Comparison of ENCODE assay signal across 13 cellular contexts in genomic region chr1:223873044-223873443, GRCh38. TPM values are rescaled to one million over a fixed set of nuclear protein-coding genes. Genes with fewer than 3 reads are reported as not detected.
DNase-seq lines count a peak whose midpoint lies in the region; ATAC-seq, FAIRE-seq and TF ChIP-seq lines count a peak whose summit lies in the region.
"Had no signal": no experiment of that assay in that cellular context is flagged by ENCODE, and none has a peak within 500 bp of the region (broad histone marks: within the 10 kb centered on the region; RNA-seq: fewer than 3 reads in every experiment).

No MANE protein-coding gene starts in this region.

- H2AFZ ChIP-seq in K562 (ENCODE audit: low read depth, low read length), result no peak overlapping the region
- H2AFZ ChIP-seq in smooth muscle cell (ENCODE audit: low read depth), result no peak overlapping the region

- intact Hi-C loops in K562 (cut with micrococcal nuclease), result no loop called here

- peaks cover 12% of the 10 kb centered on the region for H3F3A ChIP-seq in smooth muscle cell (ENCODE audit: low read depth)

- CTCF ChIA-PET in K562 (lab: Yijun Ruan, JAX; ENCODE audit: low intra/inter-chr PET ratio), result no interaction called here

- peaks cover 9 to 22% of the 10 kb centered on the region in 2 experiments; a peak in 3 of 5 replicates for H3K4me1 ChIP-seq in K562 (replicated peaks in 1 of 2; ENCODE audit: control insufficient read depth in 2 of 2, insufficient read depth in 2 of 2, low read length in 2 of 2)
- peaks cover 6% of the 10 kb centered on the region for H3K4me1 ChIP-seq in smooth muscle cell (ENCODE audit: low read depth)
- H3K4me1 ChIP-seq: SJCRH30 had no signal

- FAIRE-seq in K562 (lab: Jason Lieb, UNC), result peak; percentile 56
- FAIRE-seq: D721Med had no signal

- no peak for TF ChIP-seq RAD21 in K562 (CRISPR knock-in tag; conservative IDR thresholded peaks at IDR 0.05 in 1 of 2, IDR thresholded peaks at IDR 0.05 in 1 of 2)

- H3K27me3 ChIP-seq in K562 (ENCODE audit: control insufficient read depth in 2 of 2, insufficient read depth in 2 of 2, low read length in 2 of 2) (no peaks in the 10 kb centered on the region), smooth muscle cell (ENCODE audit: low read depth) (no peaks in the 10 kb centered on the region)
- H3K27me3 ChIP-seq: SJCRH30 had no signal

- no peak for TF ChIP-seq POLR2A in K562 (conservative IDR thresholded peaks at IDR 0.05)

- H4K20me1 ChIP-seq in K562 (replicated peaks; ENCODE audit: control insufficient read depth, insufficient read depth, low read length) (no peaks in the 10 kb centered on the region), smooth muscle cell (ENCODE audit: low read depth) (no peaks in the 10 kb centered on the region)

- H3K9me3 ChIP-seq in K562 (replicated peaks; ENCODE audit: control insufficient read depth, insufficient read depth, low read depth, low read length), result peaks cover 14% of the 10 kb centered on the region
- H3K9me3 ChIP-seq in smooth muscle cell (replicated peaks; ENCODE audit: low read depth), result no peaks in the 10 kb centered on the region

- ATAC-seq in K562, result peak; percentile 65
- no peak for ATAC-seq in GM21529 (IDR thresholded peaks at IDR 0.05; ENCODE audit: unreplicated experiment)

- no peak overlapping the region for H3K4me3 ChIP-seq in K562
- no peak overlapping the region for H3K4me3 ChIP-seq in smooth muscle cell
- H3K4me3 ChIP-seq: SJCRH30 had no signal

- peak; percentile 72; the same call in 1 of the 2 replicates for TF ChIP-seq EP300 in K562 (IDR thresholded peaks at IDR 0.05; ENCODE audit: low read length)

- in situ Hi-C loops in K562 (cut with MboI), result no loop called here

- H3K79me2 ChIP-seq in K562 (ENCODE audit: control insufficient read depth, insufficient read depth, low read length), result no peaks in the 10 kb centered on the region
- no peaks in the 10 kb centered on the region for H3K79me2 ChIP-seq in smooth muscle cell (ENCODE audit: low read depth)

- H3K4me2 ChIP-seq in K562 (ENCODE audit: insufficient read depth, low read length) (no peak overlapping the region), smooth muscle cell (no peak overlapping the region)

- POLR2A ChIA-PET in K562 (lab: Yijun Ruan, JAX), result interaction anchor here (0.6 kb wide), 1 partner anchor 280 kb away, joined by 3 read pairs; no protein-coding TSS in a partner anchor

- 11% methylated on average over 5 of the region's 5 CpGs for WGBS in K562 (ENCODE audit: insufficient coverage, low coverage, missing lambda C conversion rate)
- WGBS in smooth muscle cell (ENCODE audit: low lambda C conversion rate), result 85% methylated on average over 5 of the region's 5 CpGs

- DNase-seq in ELR (ENCODE audit: low read depth) (peak; percentile 42), OCI-M1 (lab: John Stamatoyannopoulos, UW) (peak; percentile 54), K562 (ENCODE audit: extremely low read depth in 1 of 4, low spot score in 3 of 4) (peak in 2 of 4 experiments; percentile 45 to 75), smooth muscle cell (lab: John Stamatoyannopoulos, UW; ENCODE audit: unreplicated experiment) (no peak), NCI-H2107 treated with DMSO at 0.1 percent for 48 hours (lab: John Stamatoyannopoulos, UW; ENCODE audit: unreplicated experiment) (no peak), NCI-H1436 treated with DMSO at 0.1 percent for 48 hours (lab: John Stamatoyannopoulos, UW) (no peak)
- DNase-seq: CD4-positive, alpha-beta T cell; NCI-H1092; NCI-H1694 treated with DMSO at 0.1 percent for 48 hours; RPMI8226; SJCRH30 had no signal

- H3K9ac ChIP-seq in K562 (ENCODE audit: insufficient read depth in 1 of 2, low read depth in 2 of 2, low read length in 2 of 2) (no peak overlapping the region), smooth muscle cell (ENCODE audit: low read depth) (no peak overlapping the region)

- BruUV-seq in K562 (replicated peaks; lab: Mats Ljungman, UMichigan), result no TSS peak

- TF ChIP-seq CTCF in K562 (IDR thresholded peaks at IDR 0.05 in 2 of 3, conservative IDR thresholded peaks at IDR 0.05 in 1 of 3; ENCODE audit: insufficient read depth in 2 of 3, low read depth in 1 of 3, low read length in 3 of 3) (no peak), smooth muscle cell (IDR thresholded peaks at IDR 0.05; ENCODE audit: borderline replicate concordance, insufficient read depth, poor library complexity, severe bottlenecking) (no peak)

- H3K36me3 ChIP-seq in K562 (ENCODE audit: control insufficient read depth, insufficient read depth, low read length) (no peaks in the 10 kb centered on the region), smooth muscle cell (ENCODE audit: low read depth) (no peaks in the 10 kb centered on the region)
- H3K36me3 ChIP-seq: SJCRH30 had no signal

- no peak overlapping the region for H3K27ac ChIP-seq in K562 (ENCODE audit: extremely low read depth, low read depth, low read length)
- H3K27ac ChIP-seq in smooth muscle cell (ENCODE audit: low read depth), result peak overlapping the region; percentile 43
- H3K27ac ChIP-seq: SJCRH30 had no signal

- H3K9me1 ChIP-seq in K562 (ENCODE audit: control insufficient read depth, insufficient read depth, low read length), result no peaks in the 10 kb centered on the region

TF ChIP-seq in K562, 482 proteins besides CTCF, POLR2A, EP300 and RAD21 (continues in another document):
- peak; percentile 73 for TF ChIP-seq NCOR1 (IDR thresholded peaks at IDR 0.05)
- peak; percentile 75; the same call in 1 of the 2 replicates for TF ChIP-seq ZNF175 (CRISPR knock-in tag; IDR thresholded peaks at IDR 0.05; ENCODE audit: low read depth)
- peak; percentile 27; the same call in 1 of the 2 replicates for TF ChIP-seq CREB1 (IDR thresholded peaks at IDR 0.05)
- TF ChIP-seq CREB1 (CRISPR knock-in tag; IDR thresholded peaks at IDR 0.05), result no peak
- TF ChIP-seq ARID1B (IDR thresholded peaks at IDR 0.05), result peak; percentile 88
- peak; percentile 81 for TF ChIP-seq CBFA2T2 (conservative IDR thresholded peaks at IDR 0.05)
- no peak for TF ChIP-seq EWSR1 (IDR thresholded peaks at IDR 0.05; ENCODE audit: borderline replicate concordance, low read depth, partially characterized antibody)
- TF ChIP-seq SMAD1 (IDR thresholded peaks at IDR 0.05; ENCODE audit: low read depth, low read length, partially characterized antibody), result no peak
- TF ChIP-seq, protein P1, sequence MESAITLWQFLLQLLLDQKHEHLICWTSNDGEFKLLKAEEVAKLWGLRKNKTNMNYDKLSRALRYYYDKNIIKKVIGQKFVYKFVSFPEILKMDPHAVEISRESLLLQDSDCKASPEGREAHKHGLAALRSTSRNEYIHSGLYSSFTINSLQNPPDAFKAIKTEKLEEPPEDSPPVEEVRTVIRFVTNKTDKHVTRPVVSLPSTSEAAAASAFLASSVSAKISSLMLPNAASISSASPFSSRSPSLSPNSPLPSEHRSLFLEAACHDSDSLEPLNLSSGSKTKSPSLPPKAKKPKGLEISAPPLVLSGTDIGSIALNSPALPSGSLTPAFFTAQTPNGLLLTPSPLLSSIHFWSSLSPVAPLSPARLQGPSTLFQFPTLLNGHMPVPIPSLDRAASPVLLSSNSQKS (CRISPR knock-in tag; IDR thresholded peaks at IDR 0.05), result 0 out of 2 replicates have a peak, but pooled peaks have one; percentile 56
- no peak for TF ChIP-seq PATZ1 (CRISPR knock-in tag; IDR thresholded peaks at IDR 0.05; ENCODE audit: borderline replicate concordance)
- peak; percentile 86 for TF ChIP-seq C11orf30 (IDR thresholded peaks at IDR 0.05; ENCODE audit: low read depth)
- TF ChIP-seq SOX6 (IDR thresholded peaks at IDR 0.05), result peak; percentile 40
- TF ChIP-seq NCOA1 (IDR thresholded peaks at IDR 0.05; ENCODE audit: low read depth), result peak; percentile 49; the same call in 1 of the 2 replicates
- TF ChIP-seq ZNF77 (CRISPR knock-in tag; IDR thresholded peaks at IDR 0.05), result no peak
- peak in 1 of 2 experiments; percentile 52; a peak in 1 of 4 replicates for TF ChIP-seq MAZ (CRISPR knock-in tag; conservative IDR thresholded peaks at IDR 0.05 in 1 of 2, IDR thresholded peaks at IDR 0.05 in 1 of 2)
- TF ChIP-seq CBX3 (IDR thresholded peaks at IDR 0.05; ENCODE audit: borderline replicate concordance in 1 of 2, low read length in 2 of 2), result peak in 1 of 2 experiments; percentile 63; a peak in 1 of 3 replicates

RNA-seq across cellular contexts. Expression of gene TP53BP2, which starts 27.3 kb away (rescaled TPM):
- total RNA-seq in K562 (2011; cell fraction: chromatin; rRNA removed; ENCODE audit: low replicate concordance), result 148 and 229 TPM in 2 replicates
- 41.5 and 70.5 TPM in 2 replicates for total RNA-seq in K562 (2011; cell fraction: nucleolus; rRNA removed)
- 85.0 and 85.5 TPM in 2 replicates for total RNA-seq in K562 (2011; cell fraction: nucleoplasm; rRNA removed)
- total RNA-seq in K562 (2014; rRNA removed) (40.1 and 43.1 TPM in 2 replicates), K562 (2014; rRNA removed; fragmentation: Illumina TruSeq; extraction: Trizol) (50.4 and 50.6 TPM in 2 replicates), K562 (2015; rRNA removed; fragmentation: Illumina TruSeq; extraction: Trizol) (51.9 and 55.1 TPM in 2 replicates), K562 (2021) (54.3 and 69.6 TPM in 2 replicates), smooth muscle cell (28.6 and 30.8 TPM in 2 replicates)
- polyA plus RNA-seq in K562 (2011; rRNA removed) (30.0 and 37.5 TPM in 2 replicates), K562 (2014; fragmentation: Illumina TruSeq; extraction: Trizol) (47.5 and 55.6 TPM in 2 replicates), K562 (2014; fragmentation: Nextera tagmentation; extraction: Ambion mirVana) (10 to 100 TPM; 17.0 to 20.7 TPM), K562 (2014; rRNA removed) (39.2 and 39.6 TPM in 2 replicates), smooth muscle cell (11.8 and 20.2 TPM in 2 replicates)
- polyA plus RNA-seq in K562 (2011; cell fraction: cytosol; rRNA removed), result 18.2 and 23.5 TPM in 2 replicates
- 34.9 and 41.6 TPM in 2 replicates for polyA plus RNA-seq in K562 (2011; cell fraction: nucleus; rRNA removed)
- polyA plus RNA-seq in K562 (2012), result 23.5 and 27.0 TPM in 2 replicates
- polyA minus RNA-seq in K562 (2011; rRNA and poly(A)+ RNA removed), result 125 and 160 TPM in 2 replicates
- 26.9 and 28.9 TPM in 2 replicates for polyA minus RNA-seq in K562 (2011; cell fraction: cytosol; rRNA and poly(A)+ RNA removed)
- 56.0 and 75.9 TPM in 2 replicates for polyA minus RNA-seq in K562 (2011; cell fraction: nucleus; rRNA and poly(A)+ RNA removed)

Comparison
In these comparisons a context has a peak if more than half of its experiments do, and no peak if none do; other contexts are left out.
1. DNase-seq: peak in ELR (single experiment) and OCI-M1 (single experiment); none in smooth muscle cell (single experiment), NCI-H2107 treated with DMSO at 0.1 percent for 48 hours (single experiment) and NCI-H1436 treated with DMSO at 0.1 percent for 48 hours (single experiment).